In genomic region chr20:23235173-23236027, GRCh38 we compare ENCODE assay signal across 8 cellular contexts.
DNase-seq lines count a peak whose midpoint lies in the region; ATAC-seq, FAIRE-seq and TF ChIP-seq lines count a peak whose summit lies in the region.

No MANE protein-coding gene starts in this region.

- no peak overlapping the region for H3K23ac ChIP-seq in IMR-90 (ENCODE audit: low read depth, low read length)
- no peak overlapping the region for H3K23ac ChIP-seq in H1 (ENCODE audit: insufficient read length)
- H3K23ac ChIP-seq in mesenchymal stem cell (ENCODE audit: low read length in 2 of 2): no peak overlapping the region

- H2AK9ac ChIP-seq in IMR-90 (replicated peaks; ENCODE audit: low read depth, low read length, poor library complexity): no peak overlapping the region

- H2BK12ac ChIP-seq in H1 (ENCODE audit: low read depth, low read length) (no peak overlapping the region), mesenchymal stem cell (ENCODE audit: low read length in 2 of 2) (no peak overlapping the region)

- no peak overlapping the region for H2AK5ac ChIP-seq in IMR-90 (ENCODE audit: low read depth, low read length)
- H2AK5ac ChIP-seq in H1 (ENCODE audit: low read depth, low read length): no peak overlapping the region
- H2AK5ac ChIP-seq in mesenchymal stem cell (ENCODE audit: low read length, severe bottlenecking): no peak overlapping the region

- TF ChIP-seq POLR2A in IMR-90 (IDR thresholded peaks at IDR 0.05; ENCODE audit: low read depth, low read length): no peak
- TF ChIP-seq POLR2A in H1 (IDR thresholded peaks at IDR 0.05; ENCODE audit: control extremely low read depth in 1 of 2, low read depth in 2 of 2, low read length in 2 of 2): no peak

- no peak overlapping the region for H4K91ac ChIP-seq in IMR-90 (ENCODE audit: insufficient read depth, low read depth, low read length)
- H4K91ac ChIP-seq in H1 (replicated peaks; ENCODE audit: insufficient read length, low read length): no peak overlapping the region
- no peak overlapping the region for H4K91ac ChIP-seq in mesenchymal stem cell (ENCODE audit: low read length)

- H3K27ac ChIP-seq in IMR-90 (ENCODE audit: insufficient read depth, low read length) (no peak overlapping the region), SK-N-MC (no peak overlapping the region), H1 (ENCODE audit: low read depth, low read length) (no peak overlapping the region), mesenchymal stem cell (ENCODE audit: low read length, poor library complexity, severe bottlenecking) (no peak overlapping the region)

- no peaks in the 10 kb centered on the region for H4K20me1 ChIP-seq in IMR-90 (ENCODE audit: insufficient read depth, low read length)
- no peaks in the 10 kb centered on the region for H4K20me1 ChIP-seq in H1 (replicated peaks in 1 of 2; ENCODE audit: control insufficient read depth in 1 of 2, insufficient read depth in 2 of 2, low read length in 2 of 2)

- peak; percentile 67 for TF ChIP-seq CTCF in IMR-90 (conservative IDR thresholded peaks at IDR 0.05; ENCODE audit: low read depth, low read length)
- peak; percentile 88 to 94 (median 91) for TF ChIP-seq CTCF in H1 (IDR thresholded peaks at IDR 0.05; ENCODE audit: control extremely low read depth in 1 of 3, insufficient read depth in 1 of 3, low read depth in 1 of 3, low read length in 3 of 3)

- H3K56ac ChIP-seq in IMR-90 (ENCODE audit: extremely low read depth, insufficient read depth, low read length): no peak overlapping the region
- no peak overlapping the region for H3K56ac ChIP-seq in H1 (replicated peaks; ENCODE audit: insufficient read length, low read depth, low read length)

- CTCF ChIA-PET in IMR-90 (lab: Yijun Ruan, JAX) (interaction anchor here (0.9 to 2.1 kb wide), 11 partner anchors 8 to 543 kb away, joined by 3 to 19 read pairs (median 5); partner anchors contain the start of gene NXT1), H1 (lab: Charles Lee; ENCODE audit: partially characterized antibody) (interaction anchor here (0.5 to 5.5 kb wide), 55 partner anchors 9 to 1621 kb away, joined by 3 to 59 read pairs (median 4); partner anchors contain the start of gene CD93)

- H2BK5ac ChIP-seq in IMR-90 (ENCODE audit: low read depth, low read length, poor library complexity, severe bottlenecking) (no peak overlapping the region), H1 (ENCODE audit: low read depth, low read length) (no peak overlapping the region), mesenchymal stem cell (ENCODE audit: low read depth, low read length, poor library complexity, severe bottlenecking) (no peak overlapping the region)

- WGBS in IMR-90 (ENCODE audit: extremely low coverage in 2 of 2, insufficient read length in 1 of 2), 2 experiments: 7% methylated on average over 5 of the region's 9 CpGs; no CpG with 5 or more reads in 1 of the 2 experiments
- WGBS in H1 (ENCODE audit: extremely low coverage in 1 of 2, insufficient coverage in 1 of 2, insufficient read length in 1 of 2, insufficient replicate concordance in 2 of 2, low coverage in 1 of 2, low lambda C conversion rate in 2 of 2, missing lambda C conversion rate in 1 of 2), 2 experiments: 25% methylated on average over 9 of the region's 9 CpGs; no CpG with 5 or more reads in 1 of the 2 experiments
- WGBS in mesenchymal stem cell: 4% methylated on average over 6 of the region's 9 CpGs

- H3K27me3 ChIP-seq in IMR-90 (ENCODE audit: control insufficient read depth, insufficient read depth, low read length): peaks cover 4% of the 10 kb centered on the region; the same call in 1 of the 2 replicates
- H3K27me3 ChIP-seq in H1 (replicated peaks in 1 of 4; ENCODE audit: control insufficient read depth in 3 of 4, extremely low read depth in 1 of 4, insufficient read depth in 3 of 4, low read length in 3 of 4): no peaks in the 10 kb centered on the region
- H3K27me3 ChIP-seq in mesenchymal stem cell (ENCODE audit: control insufficient read depth in 1 of 2, insufficient read depth in 1 of 2, low read length in 2 of 2): no peaks in the 10 kb centered on the region

- H3K4me3 ChIP-seq in IMR-90 (ENCODE audit: insufficient read depth, low read depth, low read length): no peak overlapping the region
- no peak overlapping the region for H3K4me3 ChIP-seq in SK-N-MC
- no peak overlapping the region for H3K4me3 ChIP-seq in H1 (ENCODE audit: extremely low read depth in 1 of 4, insufficient read depth in 2 of 4, low read depth in 3 of 4, low read length in 4 of 4)
- H3K4me3 ChIP-seq in mesenchymal stem cell (ENCODE audit: insufficient read depth in 1 of 2, low read depth in 1 of 2, low read length in 2 of 2): no peak overlapping the region

- H3K79me1 ChIP-seq in IMR-90 (ENCODE audit: low read depth in 1 of 2, low read length in 2 of 2) (no peaks in the 10 kb centered on the region), H1 (ENCODE audit: low read depth, low read length) (no peaks in the 10 kb centered on the region), mesenchymal stem cell (replicated peaks; ENCODE audit: low read length, poor library complexity, severe bottlenecking) (no peaks in the 10 kb centered on the region)

- in situ Hi-C loops in IMR-90 (cut with MboI; ENCODE audit: low sequenced_read_pairs): loop anchor here (10.0 kb wide), 1 partner anchor 541 kb away; no protein-coding TSS in a partner anchor

- H2AFZ ChIP-seq in IMR-90 (replicated peaks; ENCODE audit: low read length, poor library complexity) (no peak overlapping the region), H1 (ENCODE audit: low read length) (peak overlapping the region; percentile 97), mesenchymal stem cell (ENCODE audit: low read depth, low read length) (peak overlapping the region; percentile 18)

- TF ChIP-seq RAD21 in IMR-90 (IDR thresholded peaks at IDR 0.05; ENCODE audit: low read length): peak; percentile 79
- peak; percentile 90 to 91 for TF ChIP-seq RAD21 in H1 (IDR thresholded peaks at IDR 0.05 in 1 of 2, conservative IDR thresholded peaks at IDR 0.05 in 1 of 2; ENCODE audit: low read depth in 2 of 2, low read length in 2 of 2)

- H3K14ac ChIP-seq in IMR-90 (replicated peaks; ENCODE audit: low read depth, low read length): no peak overlapping the region
- H3K14ac ChIP-seq in H1 (ENCODE audit: insufficient read length): no peak overlapping the region
- H3K14ac ChIP-seq in mesenchymal stem cell (ENCODE audit: low read length in 2 of 2): no peak overlapping the region

- POLR2A ChIA-PET in IMR-90 (lab: Charles Lee; ENCODE audit: unreplicated experiment): no interaction called here
- POLR2A ChIA-PET in H1 (lab: Charles Lee; ENCODE audit: partially characterized antibody): interaction anchor here (0.7 kb wide), 1 partner anchor 30 kb away, joined by 3 read pairs; no protein-coding TSS in a partner anchor

- H3K9ac ChIP-seq in IMR-90 (ENCODE audit: low read depth, low read length) (no peak overlapping the region), SK-N-MC (ENCODE audit: insufficient read length) (no peak overlapping the region), H1 (replicated peaks in 1 of 4; ENCODE audit: extremely low read depth in 1 of 4, low read depth in 3 of 4, low read length in 3 of 4) (no peak overlapping the region), mesenchymal stem cell (ENCODE audit: low read length) (no peak overlapping the region)

- dilution Hi-C loops in IMR-90 (cut with HindIII; ENCODE audit: low sequenced_read_pairs, unreplicated experiment): no loop called here

- no peaks in the 10 kb centered on the region for H3K79me2 ChIP-seq in H1 (ENCODE audit: control insufficient read depth in 1 of 2, insufficient read depth in 2 of 2, low read length in 2 of 2)

- H2BK20ac ChIP-seq in IMR-90 (ENCODE audit: low read depth, low read length) (no peak overlapping the region), H1 (ENCODE audit: low read length) (no peak overlapping the region)

- BruUV-seq in IMR-90 (replicated peaks; lab: Mats Ljungman, UMichigan): no TSS peak

- H4K8ac ChIP-seq in IMR-90 (ENCODE audit: low read depth in 2 of 2, low read length in 2 of 2) (no peak overlapping the region), H1 (ENCODE audit: extremely low read depth, insufficient read depth, low read length) (no peak overlapping the region), mesenchymal stem cell (ENCODE audit: low read length) (no peak overlapping the region)

- H2BK120ac ChIP-seq in IMR-90 (ENCODE audit: low read depth, low read length) (no peak overlapping the region), H1 (replicated peaks; ENCODE audit: low read depth, low read length) (no peak overlapping the region), mesenchymal stem cell (ENCODE audit: low read depth, low read length) (no peak overlapping the region)

- H3K18ac ChIP-seq in IMR-90 (ENCODE audit: low read depth, low read length) (no peak overlapping the region), H1 (ENCODE audit: extremely low read depth, low read length) (peak overlapping the region; percentile 42; the same call in 1 of the 2 replicates), mesenchymal stem cell (ENCODE audit: low read depth in 1 of 2, low read length in 2 of 2) (peak overlapping the region in 1 of 2 experiments; percentile 14)

- H3K36me3 ChIP-seq in IMR-90 (ENCODE audit: control insufficient read depth, insufficient read depth, low read length) (no peaks in the 10 kb centered on the region), SK-N-MC (ENCODE audit: insufficient read depth, low read length) (no peaks in the 10 kb centered on the region), H1 (ENCODE audit: control insufficient read depth in 2 of 4, insufficient read depth in 4 of 4, low read length in 3 of 4) (no peaks in the 10 kb centered on the region), mesenchymal stem cell (ENCODE audit: control insufficient read depth in 1 of 2, insufficient read depth in 2 of 2, low read depth in 1 of 2, low read length in 2 of 2) (no peaks in the 10 kb centered on the region)

- H3K4me1 ChIP-seq in IMR-90 (ENCODE audit: control insufficient read depth, insufficient read depth, low read length) (peaks cover 5% of the 10 kb centered on the region; the same call in 1 of the 2 replicates), H1 (replicated peaks in 1 of 4; ENCODE audit: control insufficient read depth in 3 of 4, insufficient read depth in 4 of 4, low read length in 3 of 4) (no peaks in the 10 kb centered on the region; a peak in 1 of 7 replicates), mesenchymal stem cell (ENCODE audit: control insufficient read depth, insufficient read depth, low read depth, low read length) (peaks cover 5% of the 10 kb centered on the region)

- H2BK15ac ChIP-seq in IMR-90 (ENCODE audit: low read depth, low read length): no peak overlapping the region
- no peak overlapping the region for H2BK15ac ChIP-seq in H1 (ENCODE audit: low read length)
- H2BK15ac ChIP-seq in mesenchymal stem cell (ENCODE audit: low read depth, poor library complexity, severe bottlenecking): no peak overlapping the region

- peaks cover 3% of the 10 kb centered on the region; the same call in 1 of the 2 replicates for H3K9me1 ChIP-seq in IMR-90 (ENCODE audit: insufficient read depth, low read length)

- FAIRE-seq in H1 (lab: Jason Lieb, UNC) (peak; percentile 89), urothelium cell line (lab: Jason Lieb, UNC) (no peak)

- H4K5ac ChIP-seq in IMR-90 (ENCODE audit: low read depth, low read length) (no peak overlapping the region), H1 (ENCODE audit: insufficient read length, low read depth, low read length) (no peak overlapping the region)

- ATAC-seq in IMR-90 (ENCODE audit: low read depth): peak; percentile 71

- H3K9me3 ChIP-seq in IMR-90 (ENCODE audit: control insufficient read depth, insufficient read depth, low read length): 0 out of 2 replicates have a peak, but pooled peaks cover 4% of the 10 kb centered on the region
- H3K9me3 ChIP-seq in SK-N-MC (ENCODE audit: low read depth, low read length): no peaks in the 10 kb centered on the region
- H3K9me3 ChIP-seq in H1 (ENCODE audit: insufficient read depth in 2 of 2, low read depth in 1 of 2, low read length in 1 of 2): 0 out of 4 replicates have a peak, but pooled peaks cover 0 to 2% of the 10 kb centered on the region in 2 experiments
- H3K9me3 ChIP-seq in mesenchymal stem cell (ENCODE audit: control insufficient read depth, low read length): peaks cover 11% of the 10 kb centered on the region

- intact Hi-C loops in IMR-90 (cut with micrococcal nuclease): loop anchor here (1.0 to 5.0 kb wide), 2 partner anchors 173 to 544 kb away; no protein-coding TSS in a partner anchor

- DNase-seq in stimulated activated CD4-positive, alpha-beta T cell treated with anti-CD3 and anti-CD28 coated beads, Interleukin-15, amount 100 ng/mL, for 24 hours: peak; percentile 46
- DNase-seq in stimulated activated CD4-positive, alpha-beta T cell treated with anti-CD3 and anti-CD28 coated beads, Interleukin-12 subunit alpha, Interleukin-12 subunit beta, amount 100 ng/mL, for 4 hours: no peak
- DNase-seq in IMR-90: peak; percentile 54
- DNase-seq in SK-N-MC (ENCODE audit: low read depth, low spot score): peak; percentile 6
- peak; percentile 39 to 71 for DNase-seq in H1 (ENCODE audit: low read depth in 1 of 2, low spot score in 2 of 2)
- DNase-seq in mesenchymal stem cell: peak; percentile 69
- peak; percentile 57 for DNase-seq in urothelium cell line (ENCODE audit: low spot score)
- no peak for DNase-seq in effector CD8-positive, alpha-beta T cell (lab: John Stamatoyannopoulos, UW)

- H3K23me2 ChIP-seq in H1 (ENCODE audit: low read depth, low read length): no peaks in the 10 kb centered on the region

- H3K4me2 ChIP-seq in IMR-90 (ENCODE audit: low read depth, low read length) (no peak overlapping the region), H1 (ENCODE audit: insufficient read depth in 1 of 2, low read depth in 2 of 2, low read length in 2 of 2) (no peak overlapping the region), mesenchymal stem cell (ENCODE audit: low read length, poor library complexity, severe bottlenecking) (no peak overlapping the region)

- TF ChIP-seq EP300 in H1 (IDR thresholded peaks at IDR 0.05; ENCODE audit: borderline replicate concordance in 1 of 2, low read depth in 2 of 2, low read length in 2 of 2): no peak

- H3K4ac ChIP-seq in IMR-90 (ENCODE audit: low read depth, low read length): no peak overlapping the region
- H3K4ac ChIP-seq in H1 (replicated peaks; ENCODE audit: insufficient read length, low read depth, low read length): no peak overlapping the region
- H3K4ac ChIP-seq in mesenchymal stem cell (ENCODE audit: low read depth in 1 of 2, low read length in 2 of 2): no peak overlapping the region

Comparison
In these comparisons a context has a peak if more than half of its experiments do, and no peak if none do; other contexts are left out.
1. DNase-seq: peak in stimulated activated CD4-positive, alpha-beta T cell treated with anti-CD3 and anti-CD28 coated beads, Interleukin-15, amount 100 ng/mL, for 24 hours (single experiment), IMR-90 (single experiment), SK-N-MC (single experiment), H1 (2 of 2), mesenchymal stem cell (single experiment) and urothelium cell line (single experiment); none in stimulated activated CD4-positive, alpha-beta T cell treated with anti-CD3 and anti-CD28 coated beads, Interleukin-12 subunit alpha, Interleukin-12 subunit beta, amount 100 ng/mL, for 4 hours (single experiment) and effector CD8-positive, alpha-beta T cell (single experiment).